9 cellular contexts compared by ENCODE assay signal in the genomic region with DNA sequence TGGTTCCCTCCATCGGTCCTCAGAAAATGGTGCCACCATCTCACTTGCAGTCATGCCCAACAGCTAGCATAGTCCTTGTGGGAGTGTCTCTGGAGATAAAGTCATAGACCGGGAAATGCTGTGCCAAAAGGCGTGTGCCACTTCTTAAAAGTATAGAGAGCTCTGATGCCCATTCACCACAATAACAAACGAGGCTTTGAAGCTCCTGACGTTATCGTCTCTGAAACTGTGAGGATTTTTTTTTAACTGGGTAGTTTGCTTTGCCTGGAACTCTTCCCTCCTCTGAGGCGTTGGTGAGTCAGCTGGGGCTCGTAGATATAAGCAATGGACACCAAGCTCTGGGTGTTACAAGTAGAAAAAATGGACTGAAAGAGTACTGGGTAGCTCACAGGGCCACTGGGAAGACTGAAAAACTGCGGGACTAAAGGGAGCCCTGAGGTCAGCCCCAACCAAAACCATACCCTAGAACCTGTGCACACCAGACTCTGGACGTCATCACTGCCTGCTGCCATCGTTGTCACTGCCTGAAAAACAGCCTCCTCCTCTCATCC.
A peak's percentile ranks its signal among the peaks of the same experiment; 100 is the strongest.
DNase-seq lines count a peak whose midpoint lies in the region; ATAC-seq and TF ChIP-seq lines count a peak whose summit lies in the region.
"Had no signal": no experiment of that assay in that cellular context is flagged by ENCODE, and none has a peak within 500 bp of the region (broad histone marks: within the 10 kb centered on the region; RNA-seq: fewer than 3 reads in every experiment).

No MANE protein-coding gene starts in this region.

- intact Hi-C loops in thyroid gland (cut with DNase I): no loop called here

- CTCF ChIA-PET in activated CD8-positive, alpha-beta memory T cell treated with anti-CD3 and anti-CD28 coated beads, Interleukin-2, amount 10 ng/mL, durations not matched to agents 7 days and 5 days (lab: Charles Lee): interaction anchor here (0.8 to 4.5 kb wide), 5 partner anchors 13 to 32 kb away, joined by 3 to 26 read pairs (median 3); no protein-coding TSS in a partner anchor

- H3K4me3 ChIP-seq in fibroblast of pulmonary artery (replicated peaks; ENCODE audit: low read depth, low read length) (no peak overlapping the region), thyroid gland (replicated peaks in 1 of 3) (no peak overlapping the region), HAP-1 (no peak overlapping the region)

- in situ Hi-C loops in HAP-1 (cut with MboI; ENCODE audit: low sequenced_read_pairs): no loop called here

- DNase-seq in activated CD8-positive, alpha-beta memory T cell treated with anti-CD3 and anti-CD28 coated beads, Interleukin-2, amount 10 ng/mL, durations not matched to agents 7 days and 5 days: peak; percentile 42
- DNase-seq in fibroblast of pulmonary artery (ENCODE audit: low read depth) (peak; percentile 53), thyroid gland (no peak), retina (no peak), HAP-1 (ENCODE audit: low spot score in 2 of 2) (no peak)
- DNase-seq in stimulated activated CD8-positive, alpha-beta memory T cell treated with anti-CD3 and anti-CD28 coated beads, Interleukin-4, amount 100 ng/mL, for 48 hours: peak; percentile 61
- DNase-seq: naive B cell had no signal

- H3K9me3 ChIP-seq in KOPT-K1 (ENCODE audit: insufficient read depth, low read length, poor library complexity, severe bottlenecking): no peaks in the 10 kb centered on the region
- no peaks in the 10 kb centered on the region for H3K9me3 ChIP-seq in thyroid gland
- H3K9me3 ChIP-seq in HAP-1: no peaks in the 10 kb centered on the region

- H3K27ac Mint-ChIP-seq in activated CD8-positive, alpha-beta memory T cell treated with anti-CD3 and anti-CD28 coated beads, Interleukin-2, amount 10 ng/mL, durations not matched to agents 7 days and 5 days: no peak overlapping the region

- H3K4me1 Mint-ChIP-seq in activated CD8-positive, alpha-beta memory T cell treated with anti-CD3 and anti-CD28 coated beads, Interleukin-2, amount 10 ng/mL, durations not matched to agents 7 days and 5 days: peaks cover 11% of the 10 kb centered on the region

- peak; percentile 18 for ATAC-seq in activated CD8-positive, alpha-beta memory T cell treated with anti-CD3 and anti-CD28 coated beads, Interleukin-2, amount 10 ng/mL, durations not matched to agents 7 days and 5 days
- no peak for ATAC-seq in GM21576 (IDR thresholded peaks at IDR 0.05; ENCODE audit: unreplicated experiment)

- H3K36me3 Mint-ChIP-seq in activated CD8-positive, alpha-beta memory T cell treated with anti-CD3 and anti-CD28 coated beads, Interleukin-2, amount 10 ng/mL, durations not matched to agents 7 days and 5 days: no peaks in the 10 kb centered on the region
- H3K36me3 Mint-ChIP-seq: naive B cell had no signal

- H3K4me1 ChIP-seq in thyroid gland (peaks cover 0 to 11% of the 10 kb centered on the region in 2 donors), HAP-1 (0 out of 2 replicates have a peak, but pooled peaks cover 2% of the 10 kb centered on the region)

- TF ChIP-seq CTCF in fibroblast of pulmonary artery (IDR thresholded peaks at IDR 0.05; ENCODE audit: low read length, missing control alignments): no peak
- TF ChIP-seq CTCF in thyroid gland (IDR thresholded peaks at IDR 0.05): no peak

- H3K9me3 Mint-ChIP-seq in activated CD8-positive, alpha-beta memory T cell treated with anti-CD3 and anti-CD28 coated beads, Interleukin-2, amount 10 ng/mL, durations not matched to agents 7 days and 5 days (ENCODE audit: low read depth): no peaks in the 10 kb centered on the region
- H3K9me3 Mint-ChIP-seq: naive B cell had no signal

- peak overlapping the region; percentile 56 for H3K27ac ChIP-seq in KOPT-K1 (ENCODE audit: low read depth, low read length, poor library complexity, severe bottlenecking)
- H3K27ac ChIP-seq in thyroid gland: no peak overlapping the region

- 76 to 83% methylated on average over 11 of the region's 11 CpGs for WGBS in thyroid gland, 2 donors

- H3K4me3 Mint-ChIP-seq in activated CD8-positive, alpha-beta memory T cell treated with anti-CD3 and anti-CD28 coated beads, Interleukin-2, amount 10 ng/mL, durations not matched to agents 7 days and 5 days: no peak overlapping the region

- peaks cover 40% of the 10 kb centered on the region for H3K27me3 Mint-ChIP-seq in activated CD8-positive, alpha-beta memory T cell treated with anti-CD3 and anti-CD28 coated beads, Interleukin-2, amount 10 ng/mL, durations not matched to agents 7 days and 5 days
- H3K27me3 Mint-ChIP-seq: naive B cell had no signal

- H3K27me3 ChIP-seq in thyroid gland: no peaks in the 10 kb centered on the region
- no peaks in the 10 kb centered on the region for H3K27me3 ChIP-seq in HAP-1 (ENCODE audit: low read depth)

- no peak for TF ChIP-seq POLR2A in thyroid gland (IDR thresholded peaks at IDR 0.05)

- H3K36me3 ChIP-seq in KOPT-K1 (ENCODE audit: insufficient read depth, low read length): no peaks in the 10 kb centered on the region
- no peaks in the 10 kb centered on the region for H3K36me3 ChIP-seq in thyroid gland
- H3K36me3 ChIP-seq in HAP-1 (replicated peaks): no peaks in the 10 kb centered on the region

Comparison
In these comparisons a context has a peak if more than half of its experiments do, and no peak if none do; other contexts are left out.
1. DNase-seq: peak in activated CD8-positive, alpha-beta memory T cell treated with anti-CD3 and anti-CD28 coated beads, Interleukin-2, amount 10 ng/mL, durations not matched to agents 7 days and 5 days (single experiment), fibroblast of pulmonary artery (single experiment) and stimulated activated CD8-positive, alpha-beta memory T cell treated with anti-CD3 and anti-CD28 coated beads, Interleukin-4, amount 100 ng/mL, for 48 hours (single experiment); none in thyroid gland (0 of 2), retina (single experiment) and HAP-1 (0 of 2).